ENCODE assay signal across 16 cellular contexts in genomic region chr7:88141025-88141424, GRCh38.
A peak's percentile ranks its signal among the peaks of the same experiment; 100 is the strongest.
DNase-seq lines count a peak whose midpoint lies in the region; ATAC-seq and TF ChIP-seq lines count a peak whose summit lies in the region.
"Had no signal": no experiment of that assay in that cellular context is flagged by ENCODE, and none has a peak within 500 bp of the region (broad histone marks: within the 10 kb centered on the region; RNA-seq: fewer than 3 reads in every experiment).

No MANE protein-coding gene starts in this region.

- H3K4me1 Mint-ChIP-seq in progenitor cell of endocrine pancreas (ENCODE audit: low read depth): peaks cover 15% of the 10 kb centered on the region

- H3K36me3 Mint-ChIP-seq in progenitor cell of endocrine pancreas (ENCODE audit: insufficient read depth): no peaks in the 10 kb centered on the region

- peak overlapping the region; percentile 33 for H3K4me3 Mint-ChIP-seq in progenitor cell of endocrine pancreas (ENCODE audit: low read depth)
- H3K4me3 Mint-ChIP-seq: T-helper 2 cell treated with Interferon-gamma antibody and Interleukin-4, amounts not matched to agents 5 μg/mL and 100 μg/mL, for 36 hours had no signal

- no peak overlapping the region for H2AK5ac ChIP-seq in mesenchymal stem cell (ENCODE audit: low read length, severe bottlenecking)

- H2BK120ac ChIP-seq in mesenchymal stem cell (ENCODE audit: low read depth, low read length): no peak overlapping the region

- no peak overlapping the region for H3K4me3 ChIP-seq in mesenchymal stem cell (ENCODE audit: insufficient read depth in 1 of 2, low read depth in 1 of 2, low read length in 2 of 2)
- H3K4me3 ChIP-seq: ovary had no signal

- no peak overlapping the region for H3K4ac ChIP-seq in mesenchymal stem cell (ENCODE audit: low read depth in 1 of 2, low read length in 2 of 2)

- DNase-seq in H4 (ENCODE audit: low spot score) (peak; percentile 75), SK-N-DZ (ENCODE audit: low spot score) (peak; percentile 10), glomerular visceral epithelial cell (ENCODE audit: extremely low spot score) (peak; percentile 55), progenitor cell of endocrine pancreas (ENCODE audit: low spot score, unreplicated experiment) (no peak), NCI-H446 treated with DMSO at 0.1 percent for 48 hours (lab: John Stamatoyannopoulos, UW) (no peak), substantia nigra (lab: John Stamatoyannopoulos, UW) (no peak), mesenchymal stem cell (no peak)
- DNase-seq: activated CD4-positive, alpha-beta T cell treated with anti-CD3 and anti-CD28 coated beads, Interleukin-2, amount 50 U/mL, for 48 hours; amygdala; cortex of kidney; DMS53; NCI-H345; ovary had no signal

- H2AFZ ChIP-seq in mesenchymal stem cell (ENCODE audit: low read depth, low read length): no peak overlapping the region

- no peaks in the 10 kb centered on the region for H3K27me3 Mint-ChIP-seq in progenitor cell of endocrine pancreas

- H3K9me3 Mint-ChIP-seq in progenitor cell of endocrine pancreas (ENCODE audit: low read depth): peaks cover 5% of the 10 kb centered on the region
- H3K9me3 Mint-ChIP-seq: activated T-helper 2 cell treated with anti-CD3 and anti-CD28 coated beads, Interferon-gamma antibody, Interleukin-2, Interleukin-4, amounts not matched to agents 10 μg/mL and 5 μg/mL and 100 μg/mL, durations not matched to agents 14 hours and 24 hours and 36 hours; T-helper 2 cell treated with Interferon-gamma antibody and Interleukin-4, amounts not matched to agents 5 μg/mL and 100 μg/mL, for 36 hours had no signal

- H2BK15ac ChIP-seq in mesenchymal stem cell (ENCODE audit: low read depth, poor library complexity, severe bottlenecking): no peak overlapping the region

- H3K9ac ChIP-seq in mesenchymal stem cell (ENCODE audit: low read length): no peak overlapping the region

- no peaks in the 10 kb centered on the region for H3K9me3 ChIP-seq in mesenchymal stem cell (ENCODE audit: control insufficient read depth, low read length)
- H3K9me3 ChIP-seq: ovary had no signal

- H3K4me1 ChIP-seq in mesenchymal stem cell (ENCODE audit: control insufficient read depth, insufficient read depth, low read depth, low read length): peaks cover 2% of the 10 kb centered on the region

- ATAC-seq in GM21825 (IDR thresholded peaks at IDR 0.05; ENCODE audit: unreplicated experiment): no peak

- no peaks in the 10 kb centered on the region for H3K27me3 ChIP-seq in mesenchymal stem cell (ENCODE audit: control insufficient read depth in 1 of 2, insufficient read depth in 1 of 2, low read length in 2 of 2)
- H3K27me3 ChIP-seq: ovary had no signal

- H3K4me2 ChIP-seq in mesenchymal stem cell (ENCODE audit: low read length, poor library complexity, severe bottlenecking): no peak overlapping the region

- no peaks in the 10 kb centered on the region for H3K36me3 ChIP-seq in mesenchymal stem cell (ENCODE audit: control insufficient read depth in 1 of 2, insufficient read depth in 2 of 2, low read depth in 1 of 2, low read length in 2 of 2)
- H3K36me3 ChIP-seq: ovary had no signal

- H3K27ac ChIP-seq in substantia nigra (ENCODE audit: low read depth, low read length, poor library complexity, severe bottlenecking) (no peak overlapping the region), mesenchymal stem cell (ENCODE audit: low read length, poor library complexity, severe bottlenecking) (no peak overlapping the region)
- H3K27ac ChIP-seq: ovary had no signal

- no peak overlapping the region for H3K23ac ChIP-seq in mesenchymal stem cell (ENCODE audit: low read length in 2 of 2)

- no peak overlapping the region for H4K91ac ChIP-seq in mesenchymal stem cell (ENCODE audit: low read length)

- WGBS in mesenchymal stem cell: 4% methylated on average over 2 of the region's 2 CpGs

- H3K14ac ChIP-seq in mesenchymal stem cell (ENCODE audit: low read length in 2 of 2): no peak overlapping the region

- no peak overlapping the region for H2BK5ac ChIP-seq in mesenchymal stem cell (ENCODE audit: low read depth, low read length, poor library complexity, severe bottlenecking)

- H3K18ac ChIP-seq in mesenchymal stem cell (ENCODE audit: low read depth in 1 of 2, low read length in 2 of 2): no peak overlapping the region

- peak overlapping the region; percentile 94 for H3K27ac Mint-ChIP-seq in progenitor cell of endocrine pancreas
- H3K27ac Mint-ChIP-seq: activated T-helper 2 cell treated with anti-CD3 and anti-CD28 coated beads, Interferon-gamma antibody, Interleukin-2, Interleukin-4, amounts not matched to agents 10 μg/mL and 5 μg/mL and 100 μg/mL, durations not matched to agents 14 hours and 24 hours and 36 hours; T-helper 2 cell treated with Interferon-gamma antibody and Interleukin-4, amounts not matched to agents 5 μg/mL and 100 μg/mL, for 36 hours had no signal

- H3K79me1 ChIP-seq in mesenchymal stem cell (replicated peaks; ENCODE audit: low read length, poor library complexity, severe bottlenecking): no peaks in the 10 kb centered on the region

- TF ChIP-seq CTCF in progenitor cell of endocrine pancreas (IDR thresholded peaks at IDR 0.05; ENCODE audit: unreplicated experiment): no peak

- H4K8ac ChIP-seq in mesenchymal stem cell (ENCODE audit: low read length): no peak overlapping the region

- no peak overlapping the region for H2BK12ac ChIP-seq in mesenchymal stem cell (ENCODE audit: low read length in 2 of 2)

Comparison
In these comparisons a context has a peak if more than half of its experiments do, and no peak if none do; other contexts are left out.
1. DNase-seq: peak in H4 (single experiment), SK-N-DZ (single experiment) and glomerular visceral epithelial cell (single experiment); none in progenitor cell of endocrine pancreas (single experiment), NCI-H446 treated with DMSO at 0.1 percent for 48 hours (single experiment), substantia nigra (0 of 49) and mesenchymal stem cell (single experiment).